7 cellular contexts compared by ENCODE assay signal in genomic region chr19:17394891-17395415, GRCh38. TPM values are rescaled to one million over a fixed set of nuclear protein-coding genes. Genes with fewer than 3 reads are reported as not detected.
DNase-seq lines count a peak whose midpoint lies in the region; ATAC-seq and TF ChIP-seq lines count a peak whose summit lies in the region.
"Had no signal": no experiment of that assay in that cellular context is flagged by ENCODE, and none has a peak within 500 bp of the region (broad histone marks: within the 10 kb centered on the region; RNA-seq: fewer than 3 reads in every experiment).

No MANE protein-coding gene starts in this region.

- peaks cover 6% of the 10 kb centered on the region for H3K27me3 Mint-ChIP-seq in neural crest cell (ENCODE audit: low read depth)

- peaks cover 14% of the 10 kb centered on the region for H3K4me1 Mint-ChIP-seq in neural crest cell

- DNase-seq in GM13976 (ENCODE audit: low spot score) (peak; percentile 83), RWPE2 (ENCODE audit: low spot score) (no peak), breast epithelium (ENCODE audit: low spot score in 2 of 2) (no peak), neural crest cell (ENCODE audit: low read depth, low spot score) (peak; percentile 51), T1000 (lab: John Stamatoyannopoulos, UW) (no peak)

- intact Hi-C loops in breast epithelium (cut with DNase I; ENCODE audit: low total_unique reads) = no loop called here

- H3K36me3 Mint-ChIP-seq in neural crest cell (ENCODE audit: low read depth) = no peaks in the 10 kb centered on the region

- H3K27me3 ChIP-seq in RWPE2 (ENCODE audit: insufficient read depth, poor library complexity, severe bottlenecking) (no peaks in the 10 kb centered on the region), breast epithelium (peaks cover 0 to 2% of the 10 kb centered on the region in 2 donors)

- no peaks in the 10 kb centered on the region for H3K9me3 Mint-ChIP-seq in neural crest cell
- H3K9me3 Mint-ChIP-seq: dendritic cell treated with granulocyte-macrophage colony-stimulating factor and Interleukin-4, amounts not matched to agents 40 ng/mL and 50 ng/mL, for 4 days had no signal

- H3K4me1 ChIP-seq in RWPE2 (ENCODE audit: insufficient read depth, poor library complexity, severe bottlenecking) (no peaks in the 10 kb centered on the region), breast epithelium (peaks cover 0 to 2% of the 10 kb centered on the region in 2 donors)

- H3K27ac Mint-ChIP-seq in neural crest cell (ENCODE audit: unreplicated experiment) = no peak overlapping the region
- H3K27ac Mint-ChIP-seq: dendritic cell treated with granulocyte-macrophage colony-stimulating factor and Interleukin-4, amounts not matched to agents 40 ng/mL and 50 ng/mL, for 4 days had no signal

- no peak overlapping the region for H3K27ac ChIP-seq in RWPE2 (ENCODE audit: poor library complexity, severe bottlenecking)
- no peak overlapping the region for H3K27ac ChIP-seq in breast epithelium

- in situ Hi-C loops in GM13976 (cut with MboI; ENCODE audit: low sequenced_read_pairs, unreplicated experiment) = no loop called here

- no peak for TF ChIP-seq POLR2A in breast epithelium (IDR thresholded peaks at IDR 0.05)

- ATAC-seq in RWPE2 (ENCODE audit: low read depth) = peak; percentile 17; the same call in 1 of the 3 replicates
- ATAC-seq in HG02610 (IDR thresholded peaks at IDR 0.05; ENCODE audit: unreplicated experiment) = no peak

- H3K9me3 ChIP-seq in RWPE2 (ENCODE audit: severe bottlenecking) (no peaks in the 10 kb centered on the region), breast epithelium (no peaks in the 10 kb centered on the region)

- TF ChIP-seq CTCF in GM13976 (IDR thresholded peaks at IDR 0.05; ENCODE audit: borderline replicate concordance, control extremely low read depth, extremely low read depth, insufficient read depth, missing control alignments) = peak; percentile 72
- TF ChIP-seq CTCF in RWPE2 (IDR thresholded peaks at IDR 0.05; ENCODE audit: poor library complexity, severe bottlenecking) = peak; percentile 81
- peak in 2 of 3 donors; percentile 38 to 55 for TF ChIP-seq CTCF in breast epithelium (IDR thresholded peaks at IDR 0.05)
- TF ChIP-seq CTCF in neural crest cell (conservative IDR thresholded peaks at IDR 0.05) = peak; percentile 64

- H3K4me3 ChIP-seq in RWPE2 (ENCODE audit: severe bottlenecking) = no peak overlapping the region
- no peak overlapping the region for H3K4me3 ChIP-seq in breast epithelium

- no peaks in the 10 kb centered on the region for H3K36me3 ChIP-seq in RWPE2 (ENCODE audit: low read depth)
- no peaks in the 10 kb centered on the region for H3K36me3 ChIP-seq in breast epithelium

- H3K4me3 Mint-ChIP-seq in neural crest cell = no peak overlapping the region
- H3K4me3 Mint-ChIP-seq: dendritic cell treated with granulocyte-macrophage colony-stimulating factor and Interleukin-4, amounts not matched to agents 40 ng/mL and 50 ng/mL, for 4 days had no signal

RNA-seq across cellular contexts. Expression of gene CCDC194, which starts 1.0 kb away (rescaled TPM):
- under 1 TPM in 2 of 3 donors, not detected in 1; 0.64 to 0.66 TPM for total RNA-seq in breast epithelium
- total RNA-seq in neural crest cell = not detected in 2 replicates

RNA-seq across cellular contexts. Expression of gene BST2, which starts 10.5 kb away (rescaled TPM):
- total RNA-seq in breast epithelium (100 to 1,000 TPM in 2 of 3 donors, 10 to 100 TPM in 1; 90.1 to 131 (median 127) TPM), neural crest cell (not detected in 2 replicates)

RNA-seq across cellular contexts. Expression of gene PLVAP, which starts 17.8 kb away (rescaled TPM):
- 10 to 100 TPM; 19.9 to 68.8 (median 51.2) TPM for total RNA-seq in breast epithelium
- 0.82 and 1.8 TPM in 2 replicates for total RNA-seq in neural crest cell

RNA-seq across cellular contexts. Expression of gene MVB12A, which starts 24.9 kb away (rescaled TPM):
- total RNA-seq in breast epithelium = 10 to 100 TPM; 51.5 to 76.4 (median 74.1) TPM
- total RNA-seq in neural crest cell = 47.6 and 48.1 TPM in 2 replicates

RNA-seq across cellular contexts. Expression of gene TMEM221, which starts 53.5 kb away (rescaled TPM):
- total RNA-seq in breast epithelium = under 1 TPM; 0.33 to 0.73 (median 0.64) TPM
- 0.71 and 0.96 TPM in 2 replicates for total RNA-seq in neural crest cell

Comparison
In these comparisons a context has a peak if more than half of its experiments do, and no peak if none do; other contexts are left out.
1. DNase-seq: peak in GM13976 (single experiment) and neural crest cell (single experiment); none in RWPE2 (single experiment), breast epithelium (0 of 2) and T1000 (single experiment).
2. RNA of gene BST2, which starts 10.5 kb away (total RNA-seq): 90.1 to 131 TPM in breast epithelium; not detected in neural crest cell; every median in the first group is over 10 times any median in the second.
3. Peak in every context shown above with its lines, with median percentiles within 50 percentile points of each other: CTCF ChIP-seq.